2 cellular contexts compared by ENCODE assay signal in the genomic region with DNA sequence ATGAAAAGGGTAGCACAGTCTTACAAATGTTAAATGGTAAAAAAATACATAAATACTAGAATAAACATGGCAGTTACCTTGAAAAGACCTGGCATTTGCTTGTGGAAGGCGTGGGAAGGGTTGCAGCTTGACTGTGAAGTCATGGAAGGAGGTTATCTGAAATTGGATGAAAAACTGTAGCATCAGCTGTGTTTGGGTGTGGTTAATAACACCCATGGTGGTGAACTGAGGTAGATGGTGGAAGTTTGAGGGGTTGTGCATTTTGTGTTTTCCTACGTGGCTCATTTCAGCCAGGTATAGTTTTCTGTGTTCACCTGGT.
TF ChIP-seq lines count a peak whose summit lies in the region.

No MANE protein-coding gene starts in this region.

TF ChIP-seq in liver, 16 proteins besides CTCF, POLR2A, EP300 and RAD21:
- TF ChIP-seq, protein P1, sequence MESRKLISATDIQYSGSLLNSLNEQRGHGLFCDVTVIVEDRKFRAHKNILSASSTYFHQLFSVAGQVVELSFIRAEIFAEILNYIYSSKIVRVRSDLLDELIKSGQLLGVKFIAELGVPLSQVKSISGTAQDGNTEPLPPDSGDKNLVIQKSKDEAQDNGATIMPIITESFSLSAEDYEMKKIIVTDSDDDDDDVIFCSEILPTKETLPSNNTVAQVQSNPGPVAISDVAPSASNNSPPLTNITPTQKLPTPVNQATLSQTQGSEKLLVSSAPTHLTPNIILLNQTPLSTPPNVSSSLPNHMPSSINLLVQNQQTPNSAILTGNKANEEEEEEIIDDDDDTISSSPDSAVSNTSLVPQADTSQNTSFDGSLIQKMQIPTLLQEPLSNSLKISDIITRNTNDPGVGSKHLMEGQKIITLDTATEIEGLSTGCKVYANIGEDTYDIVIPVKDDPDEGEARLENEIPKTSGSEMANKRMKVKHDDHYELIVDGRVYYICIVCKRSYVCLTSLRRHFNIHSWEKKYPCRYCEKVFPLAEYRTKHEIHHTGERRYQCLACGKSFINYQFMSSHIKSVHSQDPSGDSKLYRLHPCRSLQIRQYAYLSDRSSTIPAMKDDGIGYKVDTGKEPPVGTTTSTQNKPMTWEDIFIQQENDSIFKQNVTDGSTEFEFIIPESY (IDR thresholded peaks at IDR 0.05), result no peak
- TF ChIP-seq SP1 (IDR thresholded peaks at IDR 0.05), result no peak
- TF ChIP-seq NR2F2 (IDR thresholded peaks at IDR 0.05), result no peak
- TF ChIP-seq, protein P2, sequence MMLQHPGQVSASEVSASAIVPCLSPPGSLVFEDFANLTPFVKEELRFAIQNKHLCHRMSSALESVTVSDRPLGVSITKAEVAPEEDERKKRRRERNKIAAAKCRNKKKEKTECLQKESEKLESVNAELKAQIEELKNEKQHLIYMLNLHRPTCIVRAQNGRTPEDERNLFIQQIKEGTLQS (IDR thresholded peaks at IDR 0.05), result no peak
- TF ChIP-seq, protein P3, sequence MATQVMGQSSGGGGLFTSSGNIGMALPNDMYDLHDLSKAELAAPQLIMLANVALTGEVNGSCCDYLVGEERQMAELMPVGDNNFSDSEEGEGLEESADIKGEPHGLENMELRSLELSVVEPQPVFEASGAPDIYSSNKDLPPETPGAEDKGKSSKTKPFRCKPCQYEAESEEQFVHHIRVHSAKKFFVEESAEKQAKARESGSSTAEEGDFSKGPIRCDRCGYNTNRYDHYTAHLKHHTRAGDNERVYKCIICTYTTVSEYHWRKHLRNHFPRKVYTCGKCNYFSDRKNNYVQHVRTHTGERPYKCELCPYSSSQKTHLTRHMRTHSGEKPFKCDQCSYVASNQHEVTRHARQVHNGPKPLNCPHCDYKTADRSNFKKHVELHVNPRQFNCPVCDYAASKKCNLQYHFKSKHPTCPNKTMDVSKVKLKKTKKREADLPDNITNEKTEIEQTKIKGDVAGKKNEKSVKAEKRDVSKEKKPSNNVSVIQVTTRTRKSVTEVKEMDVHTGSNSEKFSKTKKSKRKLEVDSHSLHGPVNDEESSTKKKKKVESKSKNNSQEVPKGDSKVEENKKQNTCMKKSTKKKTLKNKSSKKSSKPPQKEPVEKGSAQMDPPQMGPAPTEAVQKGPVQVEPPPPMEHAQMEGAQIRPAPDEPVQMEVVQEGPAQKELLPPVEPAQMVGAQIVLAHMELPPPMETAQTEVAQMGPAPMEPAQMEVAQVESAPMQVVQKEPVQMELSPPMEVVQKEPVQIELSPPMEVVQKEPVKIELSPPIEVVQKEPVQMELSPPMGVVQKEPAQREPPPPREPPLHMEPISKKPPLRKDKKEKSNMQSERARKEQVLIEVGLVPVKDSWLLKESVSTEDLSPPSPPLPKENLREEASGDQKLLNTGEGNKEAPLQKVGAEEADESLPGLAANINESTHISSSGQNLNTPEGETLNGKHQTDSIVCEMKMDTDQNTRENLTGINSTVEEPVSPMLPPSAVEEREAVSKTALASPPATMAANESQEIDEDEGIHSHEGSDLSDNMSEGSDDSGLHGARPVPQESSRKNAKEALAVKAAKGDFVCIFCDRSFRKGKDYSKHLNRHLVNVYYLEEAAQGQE (IDR thresholded peaks at IDR 0.05), result no peak
- no peak for TF ChIP-seq HNF4G (IDR thresholded peaks at IDR 0.05)

TF ChIP-seq in HepG2, 621 proteins besides CTCF, POLR2A, EP300 and RAD21:
- TF ChIP-seq CCAR2 (optimal IDR thresholded peaks at IDR 0.05; ENCODE audit: low read depth, low read length) (no peak), SP4 (CRISPR knock-in tag; IDR thresholded peaks at IDR 0.05) (no peak), CC2D1A (CRISPR knock-in tag; IDR thresholded peaks at IDR 0.05) (no peak), MATR3 (CRISPR knock-in tag; IDR thresholded peaks at IDR 0.05) (no peak), KLF13 (CRISPR knock-in tag; IDR thresholded peaks at IDR 0.05) (no peak), SIN3B (IDR thresholded peaks at IDR 0.05; ENCODE audit: low read length) (no peak), SNRNP70 (IDR thresholded peaks at IDR 0.05; ENCODE audit: low read depth, low read length) (no peak), RBFOX2 (IDR thresholded peaks at IDR 0.05; ENCODE audit: low read depth, low read length) (no peak), MLLT10 (CRISPR knock-in tag; IDR thresholded peaks at IDR 0.05) (no peak), SAP130 (CRISPR knock-in tag; IDR thresholded peaks at IDR 0.05; ENCODE audit: low read depth) (no peak), ZNF572 (CRISPR knock-in tag; IDR thresholded peaks at IDR 0.05) (no peak)
- TF ChIP-seq, protein P4, sequence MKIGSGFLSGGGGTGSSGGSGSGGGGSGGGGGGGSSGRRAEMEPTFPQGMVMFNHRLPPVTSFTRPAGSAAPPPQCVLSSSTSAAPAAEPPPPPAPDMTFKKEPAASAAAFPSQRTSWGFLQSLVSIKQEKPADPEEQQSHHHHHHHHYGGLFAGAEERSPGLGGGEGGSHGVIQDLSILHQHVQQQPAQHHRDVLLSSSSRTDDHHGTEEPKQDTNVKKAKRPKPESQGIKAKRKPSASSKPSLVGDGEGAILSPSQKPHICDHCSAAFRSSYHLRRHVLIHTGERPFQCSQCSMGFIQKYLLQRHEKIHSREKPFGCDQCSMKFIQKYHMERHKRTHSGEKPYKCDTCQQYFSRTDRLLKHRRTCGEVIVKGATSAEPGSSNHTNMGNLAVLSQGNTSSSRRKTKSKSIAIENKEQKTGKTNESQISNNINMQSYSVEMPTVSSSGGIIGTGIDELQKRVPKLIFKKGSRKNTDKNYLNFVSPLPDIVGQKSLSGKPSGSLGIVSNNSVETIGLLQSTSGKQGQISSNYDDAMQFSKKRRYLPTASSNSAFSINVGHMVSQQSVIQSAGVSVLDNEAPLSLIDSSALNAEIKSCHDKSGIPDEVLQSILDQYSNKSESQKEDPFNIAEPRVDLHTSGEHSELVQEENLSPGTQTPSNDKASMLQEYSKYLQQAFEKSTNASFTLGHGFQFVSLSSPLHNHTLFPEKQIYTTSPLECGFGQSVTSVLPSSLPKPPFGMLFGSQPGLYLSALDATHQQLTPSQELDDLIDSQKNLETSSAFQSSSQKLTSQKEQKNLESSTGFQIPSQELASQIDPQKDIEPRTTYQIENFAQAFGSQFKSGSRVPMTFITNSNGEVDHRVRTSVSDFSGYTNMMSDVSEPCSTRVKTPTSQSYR (CRISPR knock-in tag; IDR thresholded peaks at IDR 0.05; ENCODE audit: borderline replicate concordance), result no peak
- TF ChIP-seq, protein P5, sequence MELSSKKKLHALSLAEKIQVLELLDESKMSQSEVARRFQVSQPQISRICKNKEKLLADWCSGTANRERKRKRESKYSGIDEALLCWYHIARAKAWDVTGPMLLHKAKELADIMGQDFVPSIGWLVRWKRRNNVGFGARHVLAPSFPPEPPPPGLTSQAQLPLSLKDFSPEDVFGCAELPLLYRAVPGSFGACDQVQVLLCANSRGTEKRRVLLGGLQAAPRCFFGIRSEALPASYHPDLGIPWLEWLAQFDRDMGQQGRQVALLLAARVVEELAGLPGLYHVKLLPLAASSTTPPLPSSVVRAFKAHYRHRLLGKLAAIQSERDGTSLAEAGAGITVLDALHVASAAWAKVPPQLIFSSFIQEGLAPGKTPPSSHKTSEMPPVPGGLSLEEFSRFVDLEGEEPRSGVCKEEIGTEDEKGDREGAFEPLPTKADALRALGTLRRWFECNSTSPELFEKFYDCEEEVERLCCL (CRISPR knock-in tag; IDR thresholded peaks at IDR 0.05; ENCODE audit: borderline replicate concordance), result no peak
- TF ChIP-seq, protein P6, sequence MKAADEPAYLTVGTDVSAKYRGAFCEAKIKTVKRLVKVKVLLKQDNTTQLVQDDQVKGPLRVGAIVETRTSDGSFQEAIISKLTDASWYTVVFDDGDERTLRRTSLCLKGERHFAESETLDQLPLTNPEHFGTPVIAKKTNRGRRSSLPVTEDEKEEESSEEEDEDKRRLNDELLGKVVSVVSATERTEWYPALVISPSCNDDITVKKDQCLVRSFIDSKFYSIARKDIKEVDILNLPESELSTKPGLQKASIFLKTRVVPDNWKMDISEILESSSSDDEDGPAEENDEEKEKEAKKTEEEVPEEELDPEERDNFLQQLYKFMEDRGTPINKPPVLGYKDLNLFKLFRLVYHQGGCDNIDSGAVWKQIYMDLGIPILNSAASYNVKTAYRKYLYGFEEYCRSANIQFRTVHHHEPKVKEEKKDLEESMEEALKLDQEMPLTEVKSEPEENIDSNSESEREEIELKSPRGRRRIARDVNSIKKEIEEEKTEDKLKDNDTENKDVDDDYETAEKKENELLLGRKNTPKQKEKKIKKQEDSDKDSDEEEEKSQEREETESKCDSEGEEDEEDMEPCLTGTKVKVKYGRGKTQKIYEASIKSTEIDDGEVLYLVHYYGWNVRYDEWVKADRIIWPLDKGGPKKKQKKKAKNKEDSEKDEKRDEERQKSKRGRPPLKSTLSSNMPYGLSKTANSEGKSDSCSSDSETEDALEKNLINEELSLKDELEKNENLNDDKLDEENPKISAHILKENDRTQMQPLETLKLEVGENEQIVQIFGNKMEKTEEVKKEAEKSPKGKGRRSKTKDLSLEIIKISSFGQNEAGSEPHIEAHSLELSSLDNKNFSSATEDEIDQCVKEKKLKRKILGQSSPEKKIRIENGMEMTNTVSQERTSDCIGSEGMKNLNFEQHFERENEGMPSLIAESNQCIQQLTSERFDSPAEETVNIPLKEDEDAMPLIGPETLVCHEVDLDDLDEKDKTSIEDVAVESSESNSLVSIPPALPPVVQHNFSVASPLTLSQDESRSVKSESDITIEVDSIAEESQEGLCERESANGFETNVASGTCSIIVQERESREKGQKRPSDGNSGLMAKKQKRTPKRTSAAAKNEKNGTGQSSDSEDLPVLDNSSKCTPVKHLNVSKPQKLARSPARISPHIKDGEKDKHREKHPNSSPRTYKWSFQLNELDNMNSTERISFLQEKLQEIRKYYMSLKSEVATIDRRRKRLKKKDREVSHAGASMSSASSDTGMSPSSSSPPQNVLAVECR (CRISPR knock-in tag; IDR thresholded peaks at IDR 0.05; ENCODE audit: borderline replicate concordance), result no peak
- TF ChIP-seq, protein P7, sequence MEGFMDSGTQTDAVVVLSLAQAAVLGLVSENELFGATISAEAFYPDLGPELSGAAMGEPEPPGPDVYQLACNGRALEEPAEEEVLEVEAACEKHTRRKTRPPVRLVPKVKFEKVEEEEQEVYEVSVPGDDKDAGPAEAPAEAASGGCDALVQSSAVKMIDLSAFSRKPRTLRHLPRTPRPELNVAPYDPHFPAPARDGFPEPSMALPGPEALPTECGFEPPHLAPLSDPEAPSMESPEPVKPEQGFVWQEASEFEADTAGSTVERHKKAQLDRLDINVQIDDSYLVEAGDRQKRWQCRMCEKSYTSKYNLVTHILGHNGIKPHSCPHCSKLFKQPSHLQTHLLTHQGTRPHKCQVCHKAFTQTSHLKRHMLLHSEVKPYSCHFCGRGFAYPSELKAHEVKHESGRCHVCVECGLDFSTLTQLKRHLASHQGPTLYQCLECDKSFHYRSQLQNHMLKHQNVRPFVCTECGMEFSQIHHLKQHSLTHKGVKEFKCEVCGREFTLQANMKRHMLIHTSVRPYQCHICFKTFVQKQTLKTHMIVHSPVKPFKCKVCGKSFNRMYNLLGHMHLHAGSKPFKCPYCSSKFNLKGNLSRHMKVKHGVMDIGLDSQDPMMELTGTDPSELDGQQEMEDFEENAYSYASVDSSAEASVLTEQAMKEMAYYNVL (CRISPR knock-in tag; IDR thresholded peaks at IDR 0.05; ENCODE audit: borderline replicate concordance), result no peak
- TF ChIP-seq, protein P8, sequence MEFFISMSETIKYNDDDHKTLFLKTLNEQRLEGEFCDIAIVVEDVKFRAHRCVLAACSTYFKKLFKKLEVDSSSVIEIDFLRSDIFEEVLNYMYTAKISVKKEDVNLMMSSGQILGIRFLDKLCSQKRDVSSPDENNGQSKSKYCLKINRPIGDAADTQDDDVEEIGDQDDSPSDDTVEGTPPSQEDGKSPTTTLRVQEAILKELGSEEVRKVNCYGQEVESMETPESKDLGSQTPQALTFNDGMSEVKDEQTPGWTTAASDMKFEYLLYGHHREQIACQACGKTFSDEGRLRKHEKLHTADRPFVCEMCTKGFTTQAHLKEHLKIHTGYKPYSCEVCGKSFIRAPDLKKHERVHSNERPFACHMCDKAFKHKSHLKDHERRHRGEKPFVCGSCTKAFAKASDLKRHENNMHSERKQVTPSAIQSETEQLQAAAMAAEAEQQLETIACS (CRISPR knock-in tag; IDR thresholded peaks at IDR 0.05), result no peak
